In the genomic region with DNA sequence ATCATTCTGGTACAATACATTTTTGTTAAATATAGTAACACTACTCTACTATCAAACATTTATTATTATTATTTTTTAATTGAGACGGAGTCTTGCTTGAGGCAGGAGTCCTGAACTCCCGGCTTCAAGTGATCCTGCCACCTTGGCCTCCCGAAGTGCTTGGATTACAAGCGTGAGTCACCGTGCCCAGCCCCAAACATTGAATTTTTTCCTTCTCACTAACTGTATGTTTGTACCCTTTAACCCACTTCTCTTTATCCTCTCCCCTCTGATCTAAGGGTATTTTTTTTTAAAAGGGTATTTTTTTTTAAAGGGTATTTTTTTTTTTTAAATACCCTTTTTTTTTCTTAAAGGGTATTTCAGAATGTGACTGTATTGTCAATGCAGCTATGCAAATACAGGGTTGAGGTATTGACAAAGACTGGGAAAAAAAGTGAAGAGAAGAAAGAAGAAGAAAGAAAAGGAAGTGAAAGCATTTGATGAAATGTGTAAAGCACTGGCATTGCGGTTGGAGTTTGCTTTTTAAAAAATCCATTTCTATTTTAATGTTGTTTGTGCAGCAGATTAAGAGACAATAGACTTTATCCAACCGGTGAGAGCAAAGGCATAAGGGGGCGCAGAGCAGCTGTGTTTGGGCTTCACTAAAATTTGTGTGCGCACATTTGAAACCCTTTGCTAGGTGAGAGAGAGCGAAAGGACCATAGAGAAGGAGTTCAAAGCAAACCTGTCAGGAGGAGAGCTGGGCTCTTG, we compare ENCODE assay signal across 10 cellular contexts. TPM values are rescaled to one million over a fixed set of nuclear protein-coding genes. Genes with fewer than 3 reads are reported as not detected.
A peak's percentile ranks its signal among the peaks of the same experiment; 100 is the strongest.
DNase-seq lines count a peak whose midpoint lies in the region; ATAC-seq, FAIRE-seq and TF ChIP-seq lines count a peak whose summit lies in the region.
"Had no signal": no experiment of that assay in that cellular context is flagged by ENCODE, and none has a peak within 500 bp of the region (broad histone marks: within the 10 kb centered on the region; RNA-seq: fewer than 3 reads in every experiment).

No MANE protein-coding gene starts in this region.

- TF ChIP-seq EP300 in HepG2 (IDR thresholded peaks at IDR 0.05; ENCODE audit: low read depth in 2 of 2, low read length in 2 of 2), result no peak
- no peak for TF ChIP-seq EP300 in HepG2 (CRISPR knock-in tag; IDR thresholded peaks at IDR 0.05; ENCODE audit: borderline replicate concordance)

- POLR2A ChIA-PET in HepG2 (lab: Yijun Ruan, JAX), result no interaction called here

- H3K27me3 ChIP-seq in HepG2 (ENCODE audit: control insufficient read depth in 1 of 2, insufficient read depth in 2 of 2, low read length in 2 of 2), result peaks cover 5 to 25% of the 10 kb centered on the region in 2 experiments; a peak in 4 of 5 replicates

- TF ChIP-seq POLR2A in HepG2 (IDR thresholded peaks at IDR 0.05; ENCODE audit: insufficient read depth in 1 of 2, low read depth in 2 of 2, low read length in 2 of 2), result no peak

- DNase-seq in NOMO-1 (lab: John Stamatoyannopoulos, UW; ENCODE audit: unreplicated experiment in 2 of 2) (peak; percentile 42 to 93), pons (ENCODE audit: low spot score) (peak; percentile 39), SHP77 treated with DMSO at 0.1 percent for 48 hours (lab: John Stamatoyannopoulos, UW) (no peak), HepG2 (ENCODE audit: low spot score) (no peak), AG08396 (ENCODE audit: low spot score) (no peak), left cardiac atrium (no peak)

- no peaks in the 10 kb centered on the region for H3K79me2 ChIP-seq in HepG2 (ENCODE audit: insufficient read depth, low read length)

- no peak overlapping the region for H3K9ac ChIP-seq in HepG2 (ENCODE audit: insufficient read depth, low read depth, low read length)

- no peak for FAIRE-seq in HepG2 (lab: Jason Lieb, UNC)
- FAIRE-seq: K562, keratinocyte had no signal

- no TSS peak for BruUV-seq in HepG2 (replicated peaks; lab: Mats Ljungman, UMichigan)

- TF ChIP-seq CTCF in HepG2 (CRISPR knock-in tag; IDR thresholded peaks at IDR 0.05), result no peak

- H3K4me3 ChIP-seq in HepG2 (replicated peaks in 1 of 3; ENCODE audit: insufficient read depth in 1 of 3, low read depth in 2 of 3, low read length in 3 of 3), result no peak overlapping the region
- H3K4me3 ChIP-seq: K562 had no signal

- no peak overlapping the region for H2AFZ ChIP-seq in HepG2 (ENCODE audit: low read length)

- H3K4me2 ChIP-seq in HepG2 (ENCODE audit: low read depth, low read length), result no peak overlapping the region

- WGBS in HepG2 (ENCODE audit: low lambda C conversion rate), result 34% methylated on average over 10 of the region's 10 CpGs

- no peak overlapping the region for H3K27ac ChIP-seq in HepG2 (ENCODE audit: extremely low read length, insufficient read depth, low read length)

- no peaks in the 10 kb centered on the region for H3K9me3 ChIP-seq in HepG2 (ENCODE audit: low read length)

- no peaks in the 10 kb centered on the region for H3K4me1 ChIP-seq in HepG2 (ENCODE audit: insufficient read depth, low read length)

- intact Hi-C loops in HepG2 (cut with micrococcal nuclease; ENCODE audit: unreplicated experiment), result no loop called here
- intact Hi-C loops in left cardiac atrium (cut with DNase I), result no loop called here

- H3K36me3 ChIP-seq in HepG2 (replicated peaks in 1 of 2; ENCODE audit: control insufficient read depth in 1 of 2, insufficient read depth in 2 of 2, low read length in 2 of 2), result no peaks in the 10 kb centered on the region

- no peaks in the 10 kb centered on the region for H4K20me1 ChIP-seq in HepG2 (ENCODE audit: insufficient read depth, low read length)

- no peak for TF ChIP-seq RAD21 in HepG2 (CRISPR knock-in tag; IDR thresholded peaks at IDR 0.05)

- CTCF ChIA-PET in HepG2 (lab: Yijun Ruan, JAX; ENCODE audit: low intra/inter-chr PET ratio, low total read pairs), result no interaction called here

- ATAC-seq in GM19035 (IDR thresholded peaks at IDR 0.05; ENCODE audit: unreplicated experiment), result peak; percentile 85
- peak; percentile 74 for ATAC-seq in HG02938 (IDR thresholded peaks at IDR 0.05; ENCODE audit: unreplicated experiment)
- no peak for ATAC-seq in HepG2
- ATAC-seq in left cardiac atrium, result no peak
- ATAC-seq: K562 had no signal

- in situ Hi-C loops in HepG2 (cut with HindIII; ENCODE audit: extremely low pct_ligation_motif_present, low pct_unique_long_range_greater_than_20kb), result no loop called here

TF ChIP-seq in HepG2, 621 proteins besides CTCF, POLR2A, EP300 and RAD21:
- TF ChIP-seq GRHL1 (CRISPR knock-in tag; conservative IDR thresholded peaks at IDR 0.05) (no peak), KLF16 (CRISPR knock-in tag; IDR thresholded peaks at IDR 0.05) (no peak), FIP1L1 (IDR thresholded peaks at IDR 0.05; ENCODE audit: borderline replicate concordance, insufficient read depth, low read depth, low read length) (no peak), ATAD3A (CRISPR knock-in tag; IDR thresholded peaks at IDR 0.05) (no peak), ZBTB2 (CRISPR knock-in tag; IDR thresholded peaks at IDR 0.05; ENCODE audit: low read depth) (no peak), KAT7 (CRISPR knock-in tag; IDR thresholded peaks at IDR 0.05; ENCODE audit: borderline replicate concordance) (no peak)

RNA-seq across cellular contexts. Expression of gene SYT17, which starts 42.3 kb away (rescaled TPM):
- total RNA-seq in HepG2 (2016; rRNA removed; fragmentation: Illumina TruSeq; extraction: Trizol) (0.14 TPM in 1 of 2 replicates, not detected in the other), left cardiac atrium (1 to 10 TPM in 1 of 2 donors, under 1 TPM in 1; 0.52 to 1.4 TPM)
- not detected in 2 replicates for total RNA-seq in HepG2 (2016; cell fraction: cytosol; rRNA removed; fragmentation: Illumina TruSeq; extraction: Trizol; ENCODE audit: low read depth)
- not detected in 2 replicates for total RNA-seq in HepG2 (2016; cell fraction: insoluble cytoplasmic fraction; rRNA removed; fragmentation: Illumina TruSeq; extraction: Trizol)
- not detected in 2 replicates for total RNA-seq in HepG2 (2016; cell fraction: membrane; rRNA removed; fragmentation: Illumina TruSeq; extraction: Trizol)
- 0.34 TPM in 1 of 2 replicates, not detected in the other for total RNA-seq in HepG2 (2016; cell fraction: nucleus; rRNA removed; fragmentation: Illumina TruSeq; extraction: Trizol)
- polyA plus RNA-seq in HepG2 (2011; rRNA removed), result 0.44 and 0.85 TPM in 2 replicates
- 0.12 and 0.22 TPM in 2 replicates for polyA plus RNA-seq in HepG2 (2011; cell fraction: cytosol; rRNA removed)
- 0.50 and 1.0 TPM in 2 replicates for polyA plus RNA-seq in HepG2 (2011; cell fraction: nucleus; rRNA removed)
- polyA plus RNA-seq in HepG2 (2012), result 0.07 TPM in 1 of 2 replicates, not detected in the other
- 0.08 TPM in 1 of 2 replicates, not detected in the other for polyA plus RNA-seq in HepG2 (2016; cell fraction: cytosol; fragmentation: Illumina TruSeq; extraction: Trizol; ENCODE audit: low read depth)
- polyA plus RNA-seq in HepG2 (2016; cell fraction: insoluble cytoplasmic fraction; fragmentation: Illumina TruSeq; extraction: Trizol; ENCODE audit: low read depth), result not detected in 2 replicates
- polyA plus RNA-seq in HepG2 (2016; cell fraction: membrane; fragmentation: Illumina TruSeq; extraction: Trizol; ENCODE audit: low read depth), result 0.16 TPM in 1 of 2 replicates, not detected in the other
- 0.67 TPM in 1 of 2 replicates, not detected in the other for polyA plus RNA-seq in HepG2 (2016; cell fraction: nucleus; fragmentation: Illumina TruSeq; extraction: Trizol; ENCODE audit: insufficient read depth, low read depth)
- 0.56 and 0.72 TPM in 2 replicates for polyA minus RNA-seq in HepG2 (2011; rRNA and poly(A)+ RNA removed; ENCODE audit: low replicate concordance)
- polyA minus RNA-seq in HepG2 (2011; cell fraction: cytosol; rRNA and poly(A)+ RNA removed), result not detected in 2 replicates
- 0.13 and 1.1 TPM in 2 replicates for polyA minus RNA-seq in HepG2 (2011; cell fraction: nucleus; rRNA and poly(A)+ RNA removed)
- total RNA-seq: K562 had no signal
- polyA plus RNA-seq: K562, keratinocyte had no signal

Comparison
In these comparisons a context has a peak if more than half of its experiments do, and no peak if none do; other contexts are left out.
1. ATAC-seq: peak in GM19035 (single experiment) and HG02938 (single experiment); none in HepG2 (single experiment) and left cardiac atrium (0 of 2).
2. DNase-seq: peak in NOMO-1 (2 of 2) and pons (single experiment); none in SHP77 treated with DMSO at 0.1 percent for 48 hours (single experiment), HepG2 (single experiment), AG08396 (single experiment) and left cardiac atrium (single experiment).